Comparison of ENCODE assay signal across 6 cellular contexts in genomic region chr19:54328781-54329180, GRCh38. TPM values are rescaled to one million over a fixed set of nuclear protein-coding genes. Genes with fewer than 3 reads are reported as not detected.
"Had no signal": no experiment of that assay in that cellular context is flagged by ENCODE, and none has a peak within 500 bp of the region (broad histone marks: within the 10 kb centered on the region; RNA-seq: fewer than 3 reads in every experiment).

No MANE protein-coding gene starts in this region.

RNA-seq across cellular contexts. Expression of gene LILRA4, which starts 10.2 kb away (rescaled TPM):
- total RNA-seq: M059J, PC-3, Peyer's patch, Right ventricle myocardium superior, SJSA1 had no signal
- polyA plus RNA-seq: SK-N-SH had no signal

RNA-seq across cellular contexts. Expression of gene LILRA5, which starts 15.8 kb away (rescaled TPM):
- total RNA-seq: M059J, PC-3, SJSA1 had no signal
- polyA plus RNA-seq: SK-N-SH had no signal

RNA-seq across cellular contexts. Expression of gene LAIR1, which starts 36.0 kb away (rescaled TPM):
- total RNA-seq: PC-3, SJSA1 had no signal
- polyA plus RNA-seq: SK-N-SH had no signal

RNA-seq across cellular contexts. Expression of gene LILRB2, which starts 47.9 kb away (rescaled TPM):
- total RNA-seq: M059J, PC-3, SJSA1 had no signal
- polyA plus RNA-seq: SK-N-SH had no signal
